Comparison of ENCODE assay signal across 9 cellular contexts in genomic region chr4:147682755-147683154, GRCh38. TPM values are rescaled to one million over a fixed set of nuclear protein-coding genes. Genes with fewer than 3 reads are reported as not detected.
DNase-seq lines count a peak whose midpoint lies in the region; TF ChIP-seq lines count a peak whose summit lies in the region.
"Had no signal": no experiment of that assay in that cellular context is flagged by ENCODE, and none has a peak within 500 bp of the region (broad histone marks: within the 10 kb centered on the region; RNA-seq: fewer than 3 reads in every experiment).

No MANE protein-coding gene starts in this region.

- intact Hi-C loops in sigmoid colon (cut with DNase I): loop anchor here (5.0 kb wide), 2 partner anchors 760 to 1745 kb away; partner anchors contain the start of genes NR3C2 and ZNF827

- peak overlapping the region; percentile 64 for H3K4me2 ChIP-seq in H9 (ENCODE audit: insufficient read depth, insufficient read length, low read length)

- no peak for TF ChIP-seq EP300 in sigmoid colon (IDR thresholded peaks at IDR 0.05)

- no peak overlapping the region for H2AK5ac ChIP-seq in H9 (ENCODE audit: insufficient read length, low read length)

- no peak overlapping the region for H3T11ph ChIP-seq in H9 (ENCODE audit: low read length)

- no peak overlapping the region for H3K23ac ChIP-seq in H9 (ENCODE audit: insufficient read length, low read depth, low read length)

- H2BK5ac ChIP-seq in H9 (ENCODE audit: insufficient read length, low read length): no peak overlapping the region

- H3K4me3 ChIP-seq in SK-N-MC (peak overlapping the region; percentile 91), fibroblast of mammary gland (ENCODE audit: control insufficient read depth, low read depth, low read length) (peak overlapping the region; percentile 90), sigmoid colon (peak overlapping the region; percentile 65 to 90 (median 80))

- H4K91ac ChIP-seq in H9 (ENCODE audit: insufficient read length, low read depth, low read length): no peak overlapping the region

- H3K79me1 ChIP-seq in H9 (ENCODE audit: insufficient read depth, low read depth, low read length, poor library complexity, severe bottlenecking): peaks cover 5% of the 10 kb centered on the region

- H2BK15ac ChIP-seq in H9 (ENCODE audit: low read depth, low read length): no peak overlapping the region

- no peak overlapping the region for H2BK20ac ChIP-seq in H9 (ENCODE audit: low read depth, low read length, poor library complexity, severe bottlenecking)

- no peak overlapping the region for H2BK120ac ChIP-seq in H9 (ENCODE audit: low read depth, low read length, poor library complexity, severe bottlenecking)

- H2AFZ ChIP-seq in H9 (ENCODE audit: low read length): no peak overlapping the region

- no peak for TF ChIP-seq POLR2A in sigmoid colon (IDR thresholded peaks at IDR 0.05)

- no peak overlapping the region for H3K14ac ChIP-seq in H9 (ENCODE audit: insufficient read depth, low read length)

- H3K27me3 ChIP-seq in H9 (ENCODE audit: insufficient read depth, low read length): no peaks in the 10 kb centered on the region
- no peaks in the 10 kb centered on the region for H3K27me3 ChIP-seq in sigmoid colon

- peaks cover 3 to 15% (median 8%) of the 10 kb centered on the region in 3 experiments; a peak in 6 of 7 replicates for H3K36me3 Mint-ChIP-seq in H9 (ENCODE audit: insufficient read depth in 1 of 3, low read depth in 3 of 3)

- H3K56ac ChIP-seq in H9 (ENCODE audit: insufficient read length, low read depth, low read length): no peak overlapping the region

- H3K9me3 ChIP-seq in H9 (ENCODE audit: control insufficient read depth, low read depth, low read length) (no peaks in the 10 kb centered on the region), SK-N-MC (ENCODE audit: low read depth, low read length) (no peaks in the 10 kb centered on the region), sigmoid colon (no peaks in the 10 kb centered on the region)

- DNase-seq in H9 (no peak), SK-N-MC (ENCODE audit: low read depth, low spot score) (no peak), fibroblast of mammary gland (ENCODE audit: low read depth) (no peak), sigmoid colon (no peak), GDM1 (lab: John Stamatoyannopoulos, UW) (no peak), NCI-H2029 (lab: John Stamatoyannopoulos, UW) (no peak), HuH-7 (ENCODE audit: low spot score) (no peak)
- no peak for DNase-seq in activated effector memory CD4-positive, alpha-beta T cell treated with anti-CD3 and anti-CD28 coated beads, Interleukin-2, amount 50 U/mL, for 16 hours
- DNase-seq: GOT3 had no signal

- no peak overlapping the region for H4K8ac ChIP-seq in H9 (replicated peaks; ENCODE audit: insufficient read length, low read depth, low read length)

- H3K4me1 ChIP-seq in H9 (ENCODE audit: insufficient read depth, low read length) (no peaks in the 10 kb centered on the region), sigmoid colon (peaks cover 0 to 29% (median 21%) of the 10 kb centered on the region in 4 donors)

- no peak overlapping the region for H3K18ac ChIP-seq in H9 (ENCODE audit: insufficient read length, low read depth, low read length)

- H2BK12ac ChIP-seq in H9 (ENCODE audit: insufficient read length, low read depth, low read length): no peak overlapping the region

- no peak overlapping the region for H3K27ac ChIP-seq in H9 (ENCODE audit: insufficient read length, low read depth, low read length)
- no peak overlapping the region for H3K27ac ChIP-seq in SK-N-MC
- peak overlapping the region in 3 of 4 donors; percentile 90 to 95 (median 94) for H3K27ac ChIP-seq in sigmoid colon

- H3K4ac ChIP-seq in H9 (ENCODE audit: low read depth, low read length): no peak overlapping the region

- H3K4me1 Mint-ChIP-seq in H9: peaks cover 19 to 21% of the 10 kb centered on the region in 2 experiments

- H3K23me2 ChIP-seq in H9 (ENCODE audit: insufficient read length, low read depth, low read length, poor library complexity, severe bottlenecking): peaks cover 8% of the 10 kb centered on the region

- H3K27ac Mint-ChIP-seq in H9: no peak overlapping the region

- H4K20me1 ChIP-seq in H9 (ENCODE audit: control insufficient read depth, insufficient read depth, insufficient read length): no peaks in the 10 kb centered on the region

- H4K5ac ChIP-seq in H9 (ENCODE audit: insufficient read length, low read depth, low read length): no peak overlapping the region

- H3K9ac ChIP-seq in H9 (ENCODE audit: extremely low read depth, insufficient read length, low read length) (no peak overlapping the region), SK-N-MC (ENCODE audit: insufficient read length) (peak overlapping the region; percentile 92)

- peaks cover 3% of the 10 kb centered on the region; the same call in 1 of the 2 replicates for H3K79me2 ChIP-seq in H9 (ENCODE audit: insufficient read depth, low read length)

- peaks cover 9% of the 10 kb centered on the region for H3K27me3 Mint-ChIP-seq in H9 (ENCODE audit: low read depth)

- no CpG with 5 or more reads among the region's 3 CpGs for WGBS in H9 (ENCODE audit: extremely low coverage, insufficient read length, low lambda C conversion rate)
- WGBS in sigmoid colon, 2 donors: 61 to 65% methylated on average over 3 of the region's 3 CpGs

- H3K36me3 ChIP-seq in SK-N-MC (ENCODE audit: insufficient read depth, low read length) (peaks cover 15% of the 10 kb centered on the region; the same call in 1 of the 2 replicates), sigmoid colon (peaks cover 0 to 11% (median 0%) of the 10 kb centered on the region in 4 donors)

- H3K4me3 Mint-ChIP-seq in H9: peak overlapping the region; percentile 83 to 87

- H3K9me3 Mint-ChIP-seq in H9: peaks cover 0 to 4% of the 10 kb centered on the region in 2 experiments; a peak in 2 of 5 replicates

- TF ChIP-seq CTCF in H9 (conservative IDR thresholded peaks at IDR 0.05): no peak
- TF ChIP-seq CTCF in fibroblast of mammary gland (conservative IDR thresholded peaks at IDR 0.05; ENCODE audit: control insufficient read depth, insufficient read depth, low read depth, low read length): no peak
- no peak for TF ChIP-seq CTCF in sigmoid colon (IDR thresholded peaks at IDR 0.05)

RNA-seq across cellular contexts. Expression of gene PRMT9, which starts 1.2 kb away (rescaled TPM):
- total RNA-seq in H9 (2021) (10.0 and 10.5 TPM in 2 replicates), sigmoid colon (10 to 100 TPM in 2 of 4 donors, 1 to 10 TPM in 2; 7.1 to 10.7 (median 10.0) TPM)
- polyA plus RNA-seq in sigmoid colon: 1 to 10 TPM; 1.8 to 3.5 (median 3.5) TPM

RNA-seq across cellular contexts. Expression of gene ARHGAP10, which starts 49.1 kb away (rescaled TPM):
- total RNA-seq in H9 (2021): 7.8 and 8.0 TPM in 2 replicates
- 100 to 1,000 TPM; 123 to 158 (median 139) TPM for total RNA-seq in sigmoid colon
- 1 to 10 TPM; 3.0 to 7.3 (median 7.2) TPM for polyA plus RNA-seq in sigmoid colon

Comparison
In these comparisons a context has a peak if more than half of its experiments do, and no peak if none do; other contexts are left out.
1. H3K27ac ChIP-seq: peak in sigmoid colon (3 of 4); none in H9 (single experiment) and SK-N-MC (single experiment).
2. RNA of gene ARHGAP10, which starts 49.1 kb away (total RNA-seq): 123 to 158 TPM in sigmoid colon; 7.8 to 8.0 TPM in H9; every median in the first group is over 10 times any median in the second.
3. Peak in every context shown above with its lines, with median percentiles within 50 percentile points of each other: H3K4me3 ChIP-seq.